In the genomic region with DNA sequence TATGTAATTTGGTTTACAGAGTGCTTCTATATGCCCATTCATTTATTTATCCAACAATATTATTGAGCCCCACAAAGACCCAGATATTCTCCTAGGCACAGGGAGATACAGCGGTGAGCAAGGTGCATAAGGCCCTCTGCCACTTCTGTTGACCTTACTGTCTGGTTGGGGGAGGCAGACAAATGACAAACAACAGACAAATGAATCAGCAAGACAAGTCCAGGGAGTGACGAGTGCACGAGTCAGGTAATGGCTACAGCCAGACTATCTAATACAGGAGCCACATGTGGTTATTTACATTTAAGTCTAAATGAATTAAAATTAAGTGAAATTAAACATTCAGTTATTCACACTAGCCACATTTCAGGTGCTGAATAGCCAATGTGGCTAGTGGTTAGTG, we compare ENCODE assay signal across 12 cellular contexts. TPM values are rescaled to one million over a fixed set of nuclear protein-coding genes. Genes with fewer than 3 reads are reported as not detected.
DNase-seq lines count a peak whose midpoint lies in the region; ATAC-seq and TF ChIP-seq lines count a peak whose summit lies in the region.
"Had no signal": no experiment of that assay in that cellular context is flagged by ENCODE, and none has a peak within 500 bp of the region (broad histone marks: within the 10 kb centered on the region; RNA-seq: fewer than 3 reads in every experiment).

No MANE protein-coding gene starts in this region.

- no peak overlapping the region for H3K27ac ChIP-seq in testis

- H3K27ac Mint-ChIP-seq in Calu3 (ENCODE audit: unreplicated experiment) = no peak overlapping the region
- H3K27ac Mint-ChIP-seq: activated CD4-positive, alpha-beta T cell treated with anti-CD3 and anti-CD28 coated beads, Interleukin-2, amount 10 ng/mL, durations not matched to agents 7 days and 5 days; CD4-positive, CD25-positive, alpha-beta regulatory T cell had no signal

- H3K4me1 Mint-ChIP-seq in Calu3 (ENCODE audit: low read depth, unreplicated experiment) = peaks cover 27% of the 10 kb centered on the region

- no peaks in the 10 kb centered on the region for H3K36me3 ChIP-seq in testis (ENCODE audit: low read depth, missing control alignments)
- H3K36me3 ChIP-seq: adrenal gland had no signal

- H3K9me3 ChIP-seq in testis = no peaks in the 10 kb centered on the region
- H3K9me3 ChIP-seq: adrenal gland had no signal

- TF ChIP-seq CTCF in Calu3 (IDR thresholded peaks at IDR 0.05; ENCODE audit: unreplicated experiment) (no peak), testis (IDR thresholded peaks at IDR 0.05) (no peak)

- TF ChIP-seq POLR2A in testis (IDR thresholded peaks at IDR 0.05) = no peak

- no peaks in the 10 kb centered on the region for H3K9me3 Mint-ChIP-seq in Calu3 (ENCODE audit: low read depth, unreplicated experiment)
- H3K9me3 Mint-ChIP-seq: activated CD4-positive, alpha-beta T cell treated with anti-CD3 and anti-CD28 coated beads, Interleukin-2, amount 10 ng/mL, durations not matched to agents 7 days and 5 days; CD4-positive, CD25-positive, alpha-beta regulatory T cell had no signal

- no peak overlapping the region for H3K4me3 Mint-ChIP-seq in Calu3 (ENCODE audit: low read depth, unreplicated experiment)
- H3K4me3 Mint-ChIP-seq: activated CD4-positive, alpha-beta T cell treated with anti-CD3 and anti-CD28 coated beads, Interleukin-2, amount 10 ng/mL, durations not matched to agents 7 days and 5 days; CD4-positive, CD25-positive, alpha-beta regulatory T cell had no signal

- BruUV-seq in Calu3 (replicated peaks; lab: Mats Ljungman, UMichigan) = no TSS peak

- peaks cover 7% of the 10 kb centered on the region for H3K36me3 Mint-ChIP-seq in Calu3 (ENCODE audit: insufficient read depth, unreplicated experiment)
- H3K36me3 Mint-ChIP-seq: CD4-positive, CD25-positive, alpha-beta regulatory T cell had no signal

- H3K4me1 ChIP-seq in testis = peaks cover 13% of the 10 kb centered on the region

- peak; percentile 20 for DNase-seq in Calu3
- DNase-seq in NCI-H510A (lab: John Stamatoyannopoulos, UW) = peak; percentile 31
- DNase-seq in islet precursor cell = peak; percentile 84
- DNase-seq in T1000 (lab: John Stamatoyannopoulos, UW) = no peak
- no peak for DNase-seq in testis
- no peak for DNase-seq in activated CD4-positive, alpha-beta T cell treated with anti-CD3 and anti-CD28 coated beads, Interleukin-2, amount 50 U/mL, for 1 hour
- DNase-seq: activated CD4-positive, alpha-beta T cell treated with anti-CD3 and anti-CD28 coated beads, Interleukin-2, amount 10 ng/mL, durations not matched to agents 7 days and 5 days; CD4-positive, CD25-positive, alpha-beta regulatory T cell; left ventricle myocardium superior had no signal

- no peak overlapping the region for H3K4me3 ChIP-seq in testis
- H3K4me3 ChIP-seq: adrenal gland had no signal

- intact Hi-C loops in Calu3 (cut with micrococcal nuclease; ENCODE audit: unreplicated experiment) (no loop called here), testis (cut with DNase I; ENCODE audit: low total_unique reads) (no loop called here)

- CTCF ChIA-PET in Calu3 (lab: Charles Lee) = interaction anchor here (0.6 to 1.6 kb wide), 4 partner anchors 47 to 110 kb away, joined by 3 to 5 read pairs (median 3); no protein-coding TSS in a partner anchor

- H3K27me3 Mint-ChIP-seq in Calu3 (ENCODE audit: unreplicated experiment) = no peaks in the 10 kb centered on the region
- H3K27me3 Mint-ChIP-seq: activated CD4-positive, alpha-beta T cell treated with anti-CD3 and anti-CD28 coated beads, Interleukin-2, amount 10 ng/mL, durations not matched to agents 7 days and 5 days; CD4-positive, CD25-positive, alpha-beta regulatory T cell had no signal

- H3K27me3 ChIP-seq in testis = no peaks in the 10 kb centered on the region
- H3K27me3 ChIP-seq: adrenal gland had no signal

- 83 to 90% methylated on average over 3 of the region's 3 CpGs for WGBS in testis, 2 donors

- peak; percentile 1 for ATAC-seq in GM21619 (IDR thresholded peaks at IDR 0.05; ENCODE audit: unreplicated experiment)
- ATAC-seq in GM21390 (IDR thresholded peaks at IDR 0.05; ENCODE audit: unreplicated experiment) = no peak
- ATAC-seq: left ventricle myocardium superior had no signal

RNA-seq across cellular contexts. Expression of a gene that starts 22.0 kb away (rescaled TPM):
- total RNA-seq in Calu3 (2022) (15.6 and 15.7 TPM in 2 replicates), testis (10 to 100 TPM; 42.9 to 55.9 TPM)
- 23.2 TPM for polyA plus RNA-seq in testis (ENCODE audit: insufficient read depth, low read depth, low replicate concordance)

Comparison
In these comparisons a context has a peak if more than half of its experiments do, and no peak if none do; other contexts are left out.
1. DNase-seq: peak in Calu3 (single experiment), NCI-H510A (single experiment) and islet precursor cell (single experiment); none in T1000 (single experiment), testis (single experiment) and activated CD4-positive, alpha-beta T cell treated with anti-CD3 and anti-CD28 coated beads, Interleukin-2, amount 50 U/mL, for 1 hour (single experiment).